1 cellular context compared by ENCODE assay signal in genomic region chr12:132189378-132190011, GRCh38.
A peak's percentile ranks its signal among the peaks of the same experiment; 100 is the strongest.
TF ChIP-seq lines count a peak whose summit lies in the region.

No MANE protein-coding gene starts in this region.

TF ChIP-seq in H1, 55 proteins besides CTCF, POLR2A, EP300 and RAD21 (continued from another document):
- TF ChIP-seq ATF2 (IDR thresholded peaks at IDR 0.05; ENCODE audit: low read length) (no peak), RXRA (IDR thresholded peaks at IDR 0.05; ENCODE audit: insufficient read depth, low read depth, low read length) (no peak), EZH2 (IDR thresholded peaks at IDR 0.05; ENCODE audit: low read depth, low read length, severe bottlenecking) (peak; percentile 57), SAP30 (IDR thresholded peaks at IDR 0.05; ENCODE audit: insufficient read depth, insufficient replicate concordance, low read length) (no peak), HDAC6 (IDR thresholded peaks at IDR 0.05; ENCODE audit: low read depth, low read length) (no peak), E2F6 (IDR thresholded peaks at IDR 0.05) (peak; percentile 69), GABPA (IDR thresholded peaks at IDR 0.05; ENCODE audit: borderline replicate concordance, insufficient read depth, low read length) (no peak), SIRT6 (IDR thresholded peaks at IDR 0.05; ENCODE audit: low read length) (no peak), CHD7 (IDR thresholded peaks at IDR 0.05; ENCODE audit: insufficient replicate concordance, low read length) (no peak), CBX8 (IDR thresholded peaks at IDR 0.05; ENCODE audit: borderline replicate concordance, low read depth, low read length) (no peak), TCF12 (IDR thresholded peaks at IDR 0.05; ENCODE audit: low read depth, low read length) (no peak), KDM1A (IDR thresholded peaks at IDR 0.05; ENCODE audit: borderline replicate concordance, low read length) (no peak), HDAC2 (IDR thresholded peaks at IDR 0.05; ENCODE audit: borderline replicate concordance in 1 of 2, low read depth in 2 of 2, low read length in 2 of 2) (no peak), KDM5A (IDR thresholded peaks at IDR 0.05; ENCODE audit: low read length) (no peak), MAFK (IDR thresholded peaks at IDR 0.05; ENCODE audit: low read depth, low read length) (no peak), RBBP5 (IDR thresholded peaks at IDR 0.05; ENCODE audit: borderline replicate concordance, low read depth, low read length) (0 out of 2 replicates have a peak, but pooled peaks have one; percentile 33), EGR1 (IDR thresholded peaks at IDR 0.05; ENCODE audit: borderline replicate concordance, low read depth, low read length) (no peak), CHD2 (IDR thresholded peaks at IDR 0.05; ENCODE audit: low read length) (no peak), CEBPB (IDR thresholded peaks at IDR 0.05; ENCODE audit: low read depth, low read length) (no peak), RNF2 (IDR thresholded peaks at IDR 0.05; ENCODE audit: borderline replicate concordance, low read depth, low read length, missing control alignments, poor library complexity, severe bottlenecking) (no peak), SP4 (IDR thresholded peaks at IDR 0.05; ENCODE audit: low read length) (no peak; the same call in 1 of the 2 replicates), RFX5 (IDR thresholded peaks at IDR 0.05; ENCODE audit: borderline replicate concordance, low read depth, low read length) (no peak), BCL11A (IDR thresholded peaks at IDR 0.05; ENCODE audit: low read depth in 2 of 2, low read length in 2 of 2) (no peak), FOSL1 (IDR thresholded peaks at IDR 0.05; ENCODE audit: insufficient read depth, low read depth, low read length) (no peak), PHF8 (conservative IDR thresholded peaks at IDR 0.05; ENCODE audit: low read depth, low read length) (0 out of 2 replicates have a peak, but pooled peaks have one; percentile 8), TAF7 (optimal IDR thresholded peaks at IDR 0.05; ENCODE audit: borderline replicate concordance, low read depth, low read length) (no peak), SIN3A (conservative IDR thresholded peaks at IDR 0.05 in 1 of 2, IDR thresholded peaks at IDR 0.05 in 1 of 2; ENCODE audit: low read depth in 1 of 2, low read length in 2 of 2) (0 out of 4 replicates have a peak, but pooled peaks of 1 of the 2 experiments have one; percentile 19), SRF (IDR thresholded peaks at IDR 0.05; ENCODE audit: low read depth, low read length) (no peak), SP2 (IDR thresholded peaks at IDR 0.05; ENCODE audit: low read length) (no peak), CTBP2 (IDR thresholded peaks at IDR 0.05; ENCODE audit: borderline replicate concordance, insufficient read depth, insufficient read length, low read length) (no peak), SP1 (IDR thresholded peaks at IDR 0.05; ENCODE audit: low read depth, low read length) (no peak), CREB1 (IDR thresholded peaks at IDR 0.05) (no peak), NANOG (IDR thresholded peaks at IDR 0.05; ENCODE audit: insufficient read depth, low read depth, low read length, poor library complexity, severe bottlenecking) (no peak), TBP (IDR thresholded peaks at IDR 0.05; ENCODE audit: low read depth, low read length) (no peak), ATF3 (IDR thresholded peaks at IDR 0.05; ENCODE audit: insufficient read depth, low read depth, low read length) (no peak), SUZ12 (IDR thresholded peaks at IDR 0.05; ENCODE audit: low read length) (peak; percentile 45; the same call in 1 of the 2 replicates), JUND (IDR thresholded peaks at IDR 0.05; ENCODE audit: low read length) (no peak), POLR2AphosphoS5 (IDR thresholded peaks at IDR 0.05; ENCODE audit: low read depth, low read length) (no peak), KDM4A (IDR thresholded peaks at IDR 0.05; ENCODE audit: low read depth, low read length, severe bottlenecking) (peak; percentile 84), ZNF274 (IDR thresholded peaks at IDR 0.05; ENCODE audit: borderline replicate concordance, extremely low read depth, low read length) (no peak), YY1 (IDR thresholded peaks at IDR 0.05; ENCODE audit: low read depth, low read length) (no peak), MAX (IDR thresholded peaks at IDR 0.05) (peak; percentile 21), CBX5 (IDR thresholded peaks at IDR 0.05; ENCODE audit: low read depth, low read length) (no peak), GTF2F1 (IDR thresholded peaks at IDR 0.05; ENCODE audit: borderline replicate concordance, low read depth, low read length) (no peak)
